In genomic region chr3:197654997-197655328, GRCh38 we compare ENCODE assay signal across 7 cellular contexts.
DNase-seq lines count a peak whose midpoint lies in the region; ATAC-seq, FAIRE-seq and TF ChIP-seq lines count a peak whose summit lies in the region.
"Not testable (repeated sequence)": the region's sequence is repeated elsewhere in the genome, so short reads cannot be mapped to it uniquely, and the experiment has no call there.

No MANE protein-coding gene starts in this region.

- ATAC-seq in GM18867 (IDR thresholded peaks at IDR 0.05; ENCODE audit: unreplicated experiment) (peak; percentile 20), GM19455 (IDR thresholded peaks at IDR 0.05; ENCODE audit: unreplicated experiment) (peak; percentile 31), GM23338 (peak; percentile 29), HG03066 (IDR thresholded peaks at IDR 0.05; ENCODE audit: low read depth, unreplicated experiment) (peak; percentile 17), Panc1 (peak; percentile 75), GM12878 (peak; percentile 50), mucosa of descending colon (peak; percentile 68)

- not testable (repeated sequence) for H3K27me3 Mint-ChIP-seq in GM23338 (ENCODE audit: insufficient read depth, low read depth, poor library complexity)

- SMC1A ChIA-PET in GM12878 (lab: Charles Lee; ENCODE audit: uncharacterized antibody, unreplicated experiment), result not testable (repeated sequence)

- DNase-seq in GM23338 (ENCODE audit: low spot score); Panc1 (ENCODE audit: low read depth, low spot score); GM12878 (ENCODE audit: low read depth, low spot score); mucosa of descending colon: not testable (repeated sequence)

- H4K20me1 ChIP-seq in GM23338 (replicated peaks; ENCODE audit: insufficient read depth); GM12878 (ENCODE audit: control insufficient read depth, insufficient read depth): not testable (repeated sequence)

- H3F3A ChIP-seq in GM23338 (replicated peaks; ENCODE audit: low read depth), result not testable (repeated sequence)

- H3K9me3 Mint-ChIP-seq in GM23338, result not testable (repeated sequence)

- RAD21 ChIA-PET in GM12878 (lab: Charles Lee; ENCODE audit: unreplicated experiment), result not testable (repeated sequence)

- H3K4me1 Mint-ChIP-seq in GM23338, result not testable (repeated sequence)

- not testable (repeated sequence) for H3K9me2 ChIP-seq in GM23338 (ENCODE audit: insufficient read depth)

- not testable (repeated sequence) for H3K27ac ChIP-seq in GM23338 (ENCODE audit: low read depth); Panc1 (ENCODE audit: low read length); GM12878 (ENCODE audit: control insufficient read depth, insufficient read depth)

- not testable (repeated sequence) for H3K9ac ChIP-seq in GM12878 (ENCODE audit: control insufficient read depth, insufficient read depth, low read length)

- TF ChIP-seq RAD21 in GM12878 (IDR thresholded peaks at IDR 0.05; ENCODE audit: insufficient read depth, low read depth, low read length), result not testable (repeated sequence)

- no CpG with 5 or more reads among the region's 22 CpGs for WGBS in GM12878 (ENCODE audit: insufficient coverage, insufficient replicate concordance, low lambda C conversion rate, missing lambda C conversion rate)

- not testable (repeated sequence) for H3K4me3 ChIP-seq in GM23338; Panc1 (ENCODE audit: low read depth in 2 of 2, low read length in 2 of 2); GM12878; mucosa of descending colon

- TF ChIP-seq POLR2A in GM12878 (IDR thresholded peaks at IDR 0.05; ENCODE audit: low read depth, low read length), result not testable (repeated sequence)

- not testable (repeated sequence) for H3K9me3 ChIP-seq in Panc1 (ENCODE audit: control insufficient read depth, insufficient read depth, low read depth, low read length); GM12878 (replicated peaks; ENCODE audit: control insufficient read depth, insufficient read depth, low read length); mucosa of descending colon

- H3K4me1 ChIP-seq in GM23338 (ENCODE audit: insufficient read depth); Panc1 (ENCODE audit: control insufficient read depth, insufficient read depth, low read length); GM12878 (ENCODE audit: control insufficient read depth, insufficient read depth, low read length); mucosa of descending colon (ENCODE audit: low read depth): not testable (repeated sequence)

- not testable (repeated sequence) for TF ChIP-seq EP300 in GM12878 (IDR thresholded peaks at IDR 0.05; ENCODE audit: borderline replicate concordance in 1 of 2, control insufficient read depth in 1 of 2, low read depth in 2 of 2, low read length in 2 of 2)

- POLR2A ChIA-PET in Panc1 (lab: Charles Lee), result interaction anchor here (0.6 kb wide), 1 partner anchor 19 kb away, joined by 3 read pairs; no protein-coding TSS in a partner anchor
- POLR2A ChIA-PET in GM12878 (lab: Charles Lee), result not testable (repeated sequence)

- H2AFZ ChIP-seq in GM23338; GM12878 (ENCODE audit: control insufficient read depth, low read depth, low read length): not testable (repeated sequence)

- not testable (repeated sequence) for FAIRE-seq in GM12878 (lab: Jason Lieb, UNC)

- not testable (repeated sequence) for H3K36me3 Mint-ChIP-seq in GM23338 (ENCODE audit: low read depth)

- CTCF ChIA-PET in Panc1 (lab: Charles Lee); GM12878 (lab: Yijun Ruan, JAX): not testable (repeated sequence)

- in situ Hi-C loops in Panc1 (cut with HindIII; ENCODE audit: low pct_unique_long_range_greater_than_20kb, low sequenced_read_pairs); GM12878 (cut with MboI): not testable (repeated sequence)

- H3K27me3 ChIP-seq in GM23338 (ENCODE audit: insufficient read depth); Panc1 (ENCODE audit: control insufficient read depth, insufficient read depth, low read length); GM12878 (replicated peaks in 1 of 2; ENCODE audit: control insufficient read depth in 2 of 2, insufficient read depth in 2 of 2, low read length in 1 of 2): not testable (repeated sequence)

- H3K27ac Mint-ChIP-seq in GM23338, result not testable (repeated sequence)

- intact Hi-C loops in Panc1 (cut with micrococcal nuclease; ENCODE audit: unreplicated experiment); GM12878 (cut with micrococcal nuclease; ENCODE audit: unreplicated experiment); mucosa of descending colon (cut with DNase I, micrococcal nuclease): not testable (repeated sequence)

- not testable (repeated sequence) for TF ChIP-seq CTCF in GM23338 (conservative IDR thresholded peaks at IDR 0.05; ENCODE audit: low read depth in 2 of 2); Panc1 (IDR thresholded peaks at IDR 0.05); GM12878 (IDR thresholded peaks at IDR 0.05 in 2 of 3, conservative IDR thresholded peaks at IDR 0.05 in 1 of 3; ENCODE audit: control insufficient read depth in 2 of 3, extremely low read depth in 1 of 3, insufficient read depth in 1 of 3, low read depth in 3 of 3, low read length in 3 of 3); mucosa of descending colon (IDR thresholded peaks at IDR 0.05)

- H3K4me3 Mint-ChIP-seq in GM23338, result not testable (repeated sequence)

- not testable (repeated sequence) for H3K36me3 ChIP-seq in GM23338 (ENCODE audit: insufficient read depth); Panc1 (ENCODE audit: control insufficient read depth, insufficient read depth, low read length); GM12878 (ENCODE audit: control insufficient read depth in 2 of 2, insufficient read depth in 2 of 2, low read length in 1 of 2); mucosa of descending colon (ENCODE audit: low read depth)

- not testable (repeated sequence) for H3K79me2 ChIP-seq in GM23338 (replicated peaks; ENCODE audit: insufficient read depth); GM12878 (ENCODE audit: control insufficient read depth, insufficient read depth, low read length)

- not testable (repeated sequence) for H3K4me2 ChIP-seq in GM23338; GM12878 (ENCODE audit: control insufficient read depth, insufficient read depth)

- BruUV-seq in Panc1 (replicated peaks; lab: Mats Ljungman, UMichigan); GM12878 (replicated peaks; lab: Mats Ljungman, UMichigan): not testable (repeated sequence)

Comparison
In these comparisons a context has a peak if more than half of its experiments do, and no peak if none do; other contexts are left out.
1. ATAC-seq: peak in every context shown above with its lines; median percentile 75 in Panc1; 68 in mucosa of descending colon; 50 in GM12878; 31 in GM19455; 29 in GM23338; 20 in GM18867; 17 in HG03066.